Comparison of ENCODE assay signal across 10 cellular contexts in the genomic region with DNA sequence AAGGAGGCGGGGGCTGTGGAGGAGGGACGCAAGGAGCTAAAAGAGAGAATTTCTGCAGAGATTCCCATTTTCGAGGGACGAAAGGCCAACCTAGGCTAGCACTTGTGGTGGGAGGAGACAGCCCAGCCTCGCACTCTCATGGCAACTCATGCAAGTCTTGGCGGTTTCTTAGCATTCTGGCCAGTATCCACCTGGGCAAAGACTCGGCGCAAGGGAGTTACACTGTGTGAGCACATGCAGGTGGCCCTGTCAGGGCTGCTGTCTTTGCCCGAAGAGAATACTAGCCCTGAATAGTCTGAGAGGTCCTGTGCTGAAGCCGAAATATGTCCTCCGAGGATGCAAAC. TPM values are rescaled to one million over a fixed set of nuclear protein-coding genes. Genes with fewer than 3 reads are reported as not detected.
DNase-seq lines count a peak whose midpoint lies in the region; ATAC-seq and TF ChIP-seq lines count a peak whose summit lies in the region.
"Had no signal": no experiment of that assay in that cellular context is flagged by ENCODE, and none has a peak within 500 bp of the region (broad histone marks: within the 10 kb centered on the region; RNA-seq: fewer than 3 reads in every experiment).

No MANE protein-coding gene starts in this region.

- no peak for TF ChIP-seq CTCF in SK-N-SH (IDR thresholded peaks at IDR 0.05)
- no peak for TF ChIP-seq CTCF in hepatocyte (IDR thresholded peaks at IDR 0.05; ENCODE audit: poor library complexity)
- TF ChIP-seq CTCF in retinal pigment epithelial cell (conservative IDR thresholded peaks at IDR 0.05; ENCODE audit: low read depth, low read length): no peak

- no peak overlapping the region for H3K9ac ChIP-seq in SK-N-SH

- POLR2A ChIA-PET in SK-N-SH (lab: Yijun Ruan, JAX): no interaction called here

- no peak for TF ChIP-seq EP300 in SK-N-SH (IDR thresholded peaks at IDR 0.05; ENCODE audit: borderline replicate concordance in 1 of 2, low read depth in 1 of 2, low read length in 1 of 2)

- H3F3A ChIP-seq in SK-N-SH (replicated peaks; ENCODE audit: insufficient read depth): no peaks in the 10 kb centered on the region

- no peak for TF ChIP-seq RAD21 in SK-N-SH (IDR thresholded peaks at IDR 0.05; ENCODE audit: low read length)

- DNase-seq in SK-N-SH: no peak
- no peak for DNase-seq in hepatocyte (ENCODE audit: low spot score)
- no peak for DNase-seq in retinal pigment epithelial cell (ENCODE audit: low read depth)
- no peak for DNase-seq in DMS 273 treated with DMSO at 0.1 percent for 48 hours (lab: John Stamatoyannopoulos, UW)
- DNase-seq in SIG-M5 (lab: John Stamatoyannopoulos, UW): no peak
- DNase-seq: cortex of kidney had no signal

- H3K4me1 ChIP-seq in SK-N-SH (ENCODE audit: control insufficient read depth in 1 of 2, insufficient read depth in 2 of 2, low read depth in 1 of 2, low read length in 1 of 2) (no peaks in the 10 kb centered on the region; a peak in 1 of 4 replicates), hepatocyte (ENCODE audit: insufficient read depth) (no peaks in the 10 kb centered on the region)

- H2AFZ ChIP-seq in SK-N-SH (ENCODE audit: low read depth) (no peak overlapping the region), hepatocyte (no peak overlapping the region)

- peak overlapping the region in 1 of 2 experiments; percentile 46; a peak in 1 of 4 replicates for H3K4me3 ChIP-seq in SK-N-SH (ENCODE audit: low read depth in 2 of 2, low read length in 1 of 2)
- no peak overlapping the region for H3K4me3 ChIP-seq in hepatocyte
- peak overlapping the region; percentile 31 for H3K4me3 ChIP-seq in retinal pigment epithelial cell (ENCODE audit: low read length)

- CTCF ChIA-PET in SK-N-SH (lab: Yijun Ruan, JAX): no interaction called here

- H4K20me1 ChIP-seq in SK-N-SH (ENCODE audit: insufficient read depth) (no peaks in the 10 kb centered on the region), hepatocyte (ENCODE audit: insufficient read depth, poor library complexity, severe bottlenecking) (no peaks in the 10 kb centered on the region)

- no peaks in the 10 kb centered on the region for H3K36me3 ChIP-seq in SK-N-SH (replicated peaks in 1 of 2; ENCODE audit: control insufficient read depth in 1 of 2, insufficient read depth in 2 of 2, low read length in 1 of 2)
- no peaks in the 10 kb centered on the region for H3K36me3 ChIP-seq in hepatocyte (replicated peaks; ENCODE audit: insufficient read depth, low read depth)

- ATAC-seq in GM18909 (IDR thresholded peaks at IDR 0.05; ENCODE audit: poor library complexity, unreplicated experiment) (peak; percentile 26), GM19328 (IDR thresholded peaks at IDR 0.05; ENCODE audit: unreplicated experiment) (no peak), HG02610 (IDR thresholded peaks at IDR 0.05; ENCODE audit: unreplicated experiment) (no peak)

- H3K4me2 ChIP-seq in SK-N-SH (peak overlapping the region; percentile 66), hepatocyte (peak overlapping the region; percentile 80)

- H3K79me2 ChIP-seq in SK-N-SH (ENCODE audit: insufficient read depth) (no peaks in the 10 kb centered on the region), hepatocyte (no peaks in the 10 kb centered on the region)

- no peak overlapping the region for H3K27ac ChIP-seq in SK-N-SH (ENCODE audit: low read depth in 2 of 2, low read length in 1 of 2)
- no peak overlapping the region for H3K27ac ChIP-seq in hepatocyte

- WGBS in SK-N-SH (ENCODE audit: low lambda C conversion rate): 58% methylated on average over 2 of the region's 11 CpGs
- 65% methylated on average over 11 of the region's 11 CpGs for WGBS in hepatocyte (ENCODE audit: low lambda C conversion rate, missing lambda C conversion rate)

- peaks cover 26% of the 10 kb centered on the region; the same call in 1 of the 2 replicates for H3K27me3 ChIP-seq in SK-N-SH (ENCODE audit: insufficient read depth)
- H3K27me3 ChIP-seq in hepatocyte: peaks cover 11% of the 10 kb centered on the region

- no peaks in the 10 kb centered on the region for H3K9me2 ChIP-seq in SK-N-SH
- H3K9me2 ChIP-seq in hepatocyte (replicated peaks; ENCODE audit: insufficient read depth): no peaks in the 10 kb centered on the region

- no peaks in the 10 kb centered on the region for H3K9me3 ChIP-seq in SK-N-SH
- H3K9me3 ChIP-seq in hepatocyte (ENCODE audit: low read depth): no peaks in the 10 kb centered on the region

TF ChIP-seq in SK-N-SH, 30 proteins besides CTCF, POLR2A, EP300 and RAD21:
- TF ChIP-seq NFIC (IDR thresholded peaks at IDR 0.05; ENCODE audit: borderline replicate concordance) (no peak), RXRA (IDR thresholded peaks at IDR 0.05; ENCODE audit: borderline replicate concordance, low read depth) (no peak), GABPA (IDR thresholded peaks at IDR 0.05; ENCODE audit: low read depth) (no peak), SMC3 (IDR thresholded peaks at IDR 0.05; ENCODE audit: low read depth, low read length) (no peak), MAX (IDR thresholded peaks at IDR 0.05; ENCODE audit: low read depth) (no peak), MEF2A (IDR thresholded peaks at IDR 0.05; ENCODE audit: borderline replicate concordance, low read depth) (no peak), RCOR1 (IDR thresholded peaks at IDR 0.05; ENCODE audit: low read length) (no peak), IRF3 (IDR thresholded peaks at IDR 0.05; ENCODE audit: low read depth, low read length) (no peak), JUND (IDR thresholded peaks at IDR 0.05) (no peak), ELF1 (IDR thresholded peaks at IDR 0.05) (no peak)
- TF ChIP-seq, protein P1, sequence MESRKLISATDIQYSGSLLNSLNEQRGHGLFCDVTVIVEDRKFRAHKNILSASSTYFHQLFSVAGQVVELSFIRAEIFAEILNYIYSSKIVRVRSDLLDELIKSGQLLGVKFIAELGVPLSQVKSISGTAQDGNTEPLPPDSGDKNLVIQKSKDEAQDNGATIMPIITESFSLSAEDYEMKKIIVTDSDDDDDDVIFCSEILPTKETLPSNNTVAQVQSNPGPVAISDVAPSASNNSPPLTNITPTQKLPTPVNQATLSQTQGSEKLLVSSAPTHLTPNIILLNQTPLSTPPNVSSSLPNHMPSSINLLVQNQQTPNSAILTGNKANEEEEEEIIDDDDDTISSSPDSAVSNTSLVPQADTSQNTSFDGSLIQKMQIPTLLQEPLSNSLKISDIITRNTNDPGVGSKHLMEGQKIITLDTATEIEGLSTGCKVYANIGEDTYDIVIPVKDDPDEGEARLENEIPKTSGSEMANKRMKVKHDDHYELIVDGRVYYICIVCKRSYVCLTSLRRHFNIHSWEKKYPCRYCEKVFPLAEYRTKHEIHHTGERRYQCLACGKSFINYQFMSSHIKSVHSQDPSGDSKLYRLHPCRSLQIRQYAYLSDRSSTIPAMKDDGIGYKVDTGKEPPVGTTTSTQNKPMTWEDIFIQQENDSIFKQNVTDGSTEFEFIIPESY (IDR thresholded peaks at IDR 0.05; ENCODE audit: borderline replicate concordance, low read depth): no peak

RNA-seq across cellular contexts. Expression of gene MCF2, which starts 15.5 kb away (rescaled TPM):
- polyA plus RNA-seq in SK-N-SH (2012; rRNA removed): 0.05 TPM in 2 replicates
- polyA plus RNA-seq in SK-N-SH (2012; cell fraction: cytosol; rRNA removed): 0.01 and 0.04 TPM in 2 replicates
- 0.06 and 0.11 TPM in 2 replicates for polyA plus RNA-seq in SK-N-SH (2012; cell fraction: nucleus; rRNA removed)
- 0.13 TPM in 1 of 2 replicates, not detected in the other for total RNA-seq in hepatocyte
- not detected in 2 replicates for polyA plus RNA-seq in hepatocyte
- total RNA-seq: subcutaneous adipose tissue had no signal
